1 cellular context compared by ENCODE assay signal in the genomic region with DNA sequence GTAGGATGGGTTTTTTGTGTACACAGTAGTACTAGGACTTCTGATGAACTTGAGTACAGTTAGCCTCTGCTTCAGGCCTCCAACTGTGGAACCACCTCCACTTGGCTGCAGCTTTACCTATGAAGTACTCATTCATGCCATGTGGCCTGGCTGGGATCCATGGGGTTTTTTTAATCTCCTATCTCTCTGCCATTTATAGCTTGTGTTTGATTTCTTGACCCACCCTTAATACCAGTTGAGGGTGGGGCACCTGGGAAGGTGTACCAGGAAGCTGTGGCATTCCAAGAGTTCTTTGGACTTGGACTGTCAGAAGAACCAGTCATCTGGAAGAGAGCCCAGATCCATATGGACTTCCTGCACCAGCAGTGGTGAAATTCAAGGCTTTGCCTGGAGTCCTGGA.
TF ChIP-seq lines count a peak whose summit lies in the region.

No MANE protein-coding gene starts in this region.

TF ChIP-seq in HCT116, 20 proteins besides CTCF, POLR2A, EP300 and RAD21 (continued from another document):
- TF ChIP-seq, protein P1, sequence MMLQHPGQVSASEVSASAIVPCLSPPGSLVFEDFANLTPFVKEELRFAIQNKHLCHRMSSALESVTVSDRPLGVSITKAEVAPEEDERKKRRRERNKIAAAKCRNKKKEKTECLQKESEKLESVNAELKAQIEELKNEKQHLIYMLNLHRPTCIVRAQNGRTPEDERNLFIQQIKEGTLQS (IDR thresholded peaks at IDR 0.05): no peak
- TF ChIP-seq YY1 (IDR thresholded peaks at IDR 0.05; ENCODE audit: extremely low read depth, insufficient replicate concordance, low read depth, low read length): no peak
- TF ChIP-seq ZNF274 (IDR thresholded peaks at IDR 0.05; ENCODE audit: low read depth, low read length): no peak
- no peak; the same call in 1 of the 2 replicates for TF ChIP-seq CEBPB (IDR thresholded peaks at IDR 0.05; ENCODE audit: low read depth)
- no peak; the same call in 1 of the 2 replicates for TF ChIP-seq FOSL1 (IDR thresholded peaks at IDR 0.05; ENCODE audit: low read depth)
- TF ChIP-seq ZBTB33 (IDR thresholded peaks at IDR 0.05; ENCODE audit: extremely low read depth, insufficient replicate concordance, low read length): no peak
- no peak for TF ChIP-seq EZH2phosphoT487 (IDR thresholded peaks at IDR 0.05; ENCODE audit: borderline replicate concordance)
- peak; percentile 52; the same call in 1 of the 2 replicates for TF ChIP-seq JUND (IDR thresholded peaks at IDR 0.05)
